In genomic region chr2:176685908-176686307, GRCh38 we compare ENCODE assay signal across 18 cellular contexts.
DNase-seq lines count a peak whose midpoint lies in the region; ATAC-seq and TF ChIP-seq lines count a peak whose summit lies in the region.
"Had no signal": no experiment of that assay in that cellular context is flagged by ENCODE, and none has a peak within 500 bp of the region (broad histone marks: within the 10 kb centered on the region; RNA-seq: fewer than 3 reads in every experiment).

No MANE protein-coding gene starts in this region.

- no peaks in the 10 kb centered on the region for H3K27me3 Mint-ChIP-seq in GM23338 (ENCODE audit: insufficient read depth, low read depth, poor library complexity)
- peaks cover 10% of the 10 kb centered on the region for H3K27me3 Mint-ChIP-seq in stimulated activated memory B cell treated with anti-CD40 and anti-IgM and Interleukin-4, amounts not matched to agents 10 μg/mL and 1 μg/mL and 100 μg/mL, for 72 hours
- peaks cover 10% of the 10 kb centered on the region for H3K27me3 Mint-ChIP-seq in activated naive CD4-positive, alpha-beta T cell treated with anti-CD3 and anti-CD28 coated beads for 36 hours (ENCODE audit: low read depth)
- peaks cover 29 to 66% of the 10 kb centered on the region in 2 donors for H3K27me3 Mint-ChIP-seq in natural killer cell (ENCODE audit: low read depth in 2 of 2)

- H3K9me3 ChIP-seq in left lung: no peaks in the 10 kb centered on the region

- intact Hi-C loops in left lung (cut with DNase I) (no loop called here), natural killer cell (cut with micrococcal nuclease) (no loop called here)
- intact Hi-C loops in activated naive CD4-positive, alpha-beta T cell treated with anti-CD3 and anti-CD28 coated beads for 36 hours (cut with micrococcal nuclease): no loop called here

- CTCF ChIA-PET in activated naive CD4-positive, alpha-beta T cell treated with anti-CD3 and anti-CD28 coated beads for 36 hours (lab: Charles Lee): interaction anchor here (1.2 kb wide), 1 partner anchor 130 kb away, joined by 3 read pairs; no protein-coding TSS in a partner anchor

- no peak overlapping the region for H3K27ac Mint-ChIP-seq in GM23338
- H3K27ac Mint-ChIP-seq in stimulated activated memory B cell treated with anti-CD40 and anti-IgM and Interleukin-4, amounts not matched to agents 10 μg/mL and 1 μg/mL and 100 μg/mL, for 72 hours: no peak overlapping the region
- H3K27ac Mint-ChIP-seq in activated naive CD4-positive, alpha-beta T cell treated with anti-CD3 and anti-CD28 coated beads for 36 hours: no peak overlapping the region
- no peak overlapping the region for H3K27ac Mint-ChIP-seq in natural killer cell
- H3K27ac Mint-ChIP-seq: CD4-positive, alpha-beta memory T cell had no signal

- no peaks in the 10 kb centered on the region for H3K79me2 ChIP-seq in GM23338 (replicated peaks; ENCODE audit: insufficient read depth)

- H3K27ac ChIP-seq in GM23338 (ENCODE audit: low read depth) (no peak overlapping the region), left lung (no peak overlapping the region)
- H3K27ac ChIP-seq: RWPE1 had no signal

- no peak overlapping the region for H3K4me2 ChIP-seq in GM23338

- TF ChIP-seq CTCF in GM23338 (conservative IDR thresholded peaks at IDR 0.05; ENCODE audit: low read depth in 2 of 2) (no peak), left lung (IDR thresholded peaks at IDR 0.05) (no peak), natural killer cell (IDR thresholded peaks at IDR 0.05) (no peak)

- peak overlapping the region; percentile 49 for H2AFZ ChIP-seq in GM23338

- peaks cover 14% of the 10 kb centered on the region for H3K4me1 ChIP-seq in GM23338 (ENCODE audit: insufficient read depth)
- H3K4me1 ChIP-seq in left lung: no peaks in the 10 kb centered on the region

- H3K4me3 Mint-ChIP-seq in GM23338 (no peak overlapping the region), natural killer cell (no peak overlapping the region)
- no peak overlapping the region for H3K4me3 Mint-ChIP-seq in stimulated activated memory B cell treated with anti-CD40 and anti-IgM and Interleukin-4, amounts not matched to agents 10 μg/mL and 1 μg/mL and 100 μg/mL, for 72 hours
- no peak overlapping the region for H3K4me3 Mint-ChIP-seq in activated naive CD4-positive, alpha-beta T cell treated with anti-CD3 and anti-CD28 coated beads for 36 hours
- H3K4me3 Mint-ChIP-seq: CD4-positive, alpha-beta memory T cell had no signal

- H3K4me1 Mint-ChIP-seq in GM23338: peaks cover 22% of the 10 kb centered on the region
- H3K4me1 Mint-ChIP-seq in stimulated activated memory B cell treated with anti-CD40 and anti-IgM and Interleukin-4, amounts not matched to agents 10 μg/mL and 1 μg/mL and 100 μg/mL, for 72 hours: no peaks in the 10 kb centered on the region
- H3K4me1 Mint-ChIP-seq in activated naive CD4-positive, alpha-beta T cell treated with anti-CD3 and anti-CD28 coated beads for 36 hours (ENCODE audit: low read depth): no peaks in the 10 kb centered on the region
- H3K4me1 Mint-ChIP-seq in natural killer cell: no peaks in the 10 kb centered on the region
- H3K4me1 Mint-ChIP-seq: CD4-positive, alpha-beta memory T cell had no signal

- no peak for ATAC-seq in GM23338
- peak; percentile 76 for ATAC-seq in left lung
- peak; percentile 27 for ATAC-seq in stimulated activated memory B cell treated with anti-CD40 and anti-IgM and Interleukin-4, amounts not matched to agents 10 μg/mL and 1 μg/mL and 100 μg/mL, for 72 hours
- no peak for ATAC-seq in natural killer cell
- ATAC-seq: K562 had no signal

- H3K27me3 ChIP-seq in GM23338 (ENCODE audit: insufficient read depth): no peaks in the 10 kb centered on the region
- peaks cover 0 to 13% of the 10 kb centered on the region in 2 donors for H3K27me3 ChIP-seq in left lung

- H3K36me3 ChIP-seq in GM23338 (ENCODE audit: insufficient read depth) (no peaks in the 10 kb centered on the region), left lung (no peaks in the 10 kb centered on the region)

- H3F3A ChIP-seq in GM23338 (replicated peaks; ENCODE audit: low read depth): no peaks in the 10 kb centered on the region

- H3K9me2 ChIP-seq in GM23338 (ENCODE audit: insufficient read depth): no peaks in the 10 kb centered on the region

- no peaks in the 10 kb centered on the region for H3K36me3 Mint-ChIP-seq in GM23338 (ENCODE audit: low read depth)
- no peaks in the 10 kb centered on the region for H3K36me3 Mint-ChIP-seq in stimulated activated memory B cell treated with anti-CD40 and anti-IgM and Interleukin-4, amounts not matched to agents 10 μg/mL and 1 μg/mL and 100 μg/mL, for 72 hours
- no peaks in the 10 kb centered on the region for H3K36me3 Mint-ChIP-seq in activated naive CD4-positive, alpha-beta T cell treated with anti-CD3 and anti-CD28 coated beads for 36 hours (ENCODE audit: low read depth)
- H3K36me3 Mint-ChIP-seq in natural killer cell: no peaks in the 10 kb centered on the region
- H3K36me3 Mint-ChIP-seq: CD4-positive, alpha-beta memory T cell had no signal

- H3K4me3 ChIP-seq in GM23338: no peak overlapping the region
- H3K4me3 ChIP-seq in left lung: no peak overlapping the region
- H3K4me3 ChIP-seq: K562 had no signal

- no peaks in the 10 kb centered on the region for H4K20me1 ChIP-seq in GM23338 (replicated peaks; ENCODE audit: insufficient read depth)

- DNase-seq in GM23338 (ENCODE audit: low spot score) (no peak), amniotic epithelial cell (ENCODE audit: low read depth) (peak; percentile 76), left lung (no peak), DMS79 (lab: John Stamatoyannopoulos, UW) (no peak), natural killer cell (no peak)
- DNase-seq in activated naive CD4-positive, alpha-beta T cell treated with anti-CD3 and anti-CD28 coated beads for 36 hours: no peak
- DNase-seq: Calu3; CD4-positive, alpha-beta memory T cell; DMS53; GOT3; NCI-H1436; NCI-H2029; NCI-H2171 treated with DMSO at 0.1 percent for 48 hours; NCI-H446 treated with DMSO at 0.1 percent for 48 hours; NK-92 treated with Interleukin-12 subunit alpha and Interleukin-12 subunit beta, amount 100 ng/mL, for 24 hours had no signal

- H3K9me3 Mint-ChIP-seq in GM23338 (no peaks in the 10 kb centered on the region), natural killer cell (no peaks in the 10 kb centered on the region)
- H3K9me3 Mint-ChIP-seq in stimulated activated memory B cell treated with anti-CD40 and anti-IgM and Interleukin-4, amounts not matched to agents 10 μg/mL and 1 μg/mL and 100 μg/mL, for 72 hours: no peaks in the 10 kb centered on the region
- no peaks in the 10 kb centered on the region for H3K9me3 Mint-ChIP-seq in activated naive CD4-positive, alpha-beta T cell treated with anti-CD3 and anti-CD28 coated beads for 36 hours
- H3K9me3 Mint-ChIP-seq: CD4-positive, alpha-beta memory T cell had no signal

TF ChIP-seq in GM23338, 12 proteins besides CTCF, POLR2A, EP300 and RAD21:
- TF ChIP-seq, protein P1, sequence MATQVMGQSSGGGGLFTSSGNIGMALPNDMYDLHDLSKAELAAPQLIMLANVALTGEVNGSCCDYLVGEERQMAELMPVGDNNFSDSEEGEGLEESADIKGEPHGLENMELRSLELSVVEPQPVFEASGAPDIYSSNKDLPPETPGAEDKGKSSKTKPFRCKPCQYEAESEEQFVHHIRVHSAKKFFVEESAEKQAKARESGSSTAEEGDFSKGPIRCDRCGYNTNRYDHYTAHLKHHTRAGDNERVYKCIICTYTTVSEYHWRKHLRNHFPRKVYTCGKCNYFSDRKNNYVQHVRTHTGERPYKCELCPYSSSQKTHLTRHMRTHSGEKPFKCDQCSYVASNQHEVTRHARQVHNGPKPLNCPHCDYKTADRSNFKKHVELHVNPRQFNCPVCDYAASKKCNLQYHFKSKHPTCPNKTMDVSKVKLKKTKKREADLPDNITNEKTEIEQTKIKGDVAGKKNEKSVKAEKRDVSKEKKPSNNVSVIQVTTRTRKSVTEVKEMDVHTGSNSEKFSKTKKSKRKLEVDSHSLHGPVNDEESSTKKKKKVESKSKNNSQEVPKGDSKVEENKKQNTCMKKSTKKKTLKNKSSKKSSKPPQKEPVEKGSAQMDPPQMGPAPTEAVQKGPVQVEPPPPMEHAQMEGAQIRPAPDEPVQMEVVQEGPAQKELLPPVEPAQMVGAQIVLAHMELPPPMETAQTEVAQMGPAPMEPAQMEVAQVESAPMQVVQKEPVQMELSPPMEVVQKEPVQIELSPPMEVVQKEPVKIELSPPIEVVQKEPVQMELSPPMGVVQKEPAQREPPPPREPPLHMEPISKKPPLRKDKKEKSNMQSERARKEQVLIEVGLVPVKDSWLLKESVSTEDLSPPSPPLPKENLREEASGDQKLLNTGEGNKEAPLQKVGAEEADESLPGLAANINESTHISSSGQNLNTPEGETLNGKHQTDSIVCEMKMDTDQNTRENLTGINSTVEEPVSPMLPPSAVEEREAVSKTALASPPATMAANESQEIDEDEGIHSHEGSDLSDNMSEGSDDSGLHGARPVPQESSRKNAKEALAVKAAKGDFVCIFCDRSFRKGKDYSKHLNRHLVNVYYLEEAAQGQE (IDR thresholded peaks at IDR 0.05; ENCODE audit: unreplicated experiment): no peak
- no peak for TF ChIP-seq ZNF114 (CRISPR knock-in tag; IDR thresholded peaks at IDR 0.05)
- no peak for TF ChIP-seq NANOG (IDR thresholded peaks at IDR 0.05; ENCODE audit: borderline replicate concordance)
- TF ChIP-seq, protein P2, sequence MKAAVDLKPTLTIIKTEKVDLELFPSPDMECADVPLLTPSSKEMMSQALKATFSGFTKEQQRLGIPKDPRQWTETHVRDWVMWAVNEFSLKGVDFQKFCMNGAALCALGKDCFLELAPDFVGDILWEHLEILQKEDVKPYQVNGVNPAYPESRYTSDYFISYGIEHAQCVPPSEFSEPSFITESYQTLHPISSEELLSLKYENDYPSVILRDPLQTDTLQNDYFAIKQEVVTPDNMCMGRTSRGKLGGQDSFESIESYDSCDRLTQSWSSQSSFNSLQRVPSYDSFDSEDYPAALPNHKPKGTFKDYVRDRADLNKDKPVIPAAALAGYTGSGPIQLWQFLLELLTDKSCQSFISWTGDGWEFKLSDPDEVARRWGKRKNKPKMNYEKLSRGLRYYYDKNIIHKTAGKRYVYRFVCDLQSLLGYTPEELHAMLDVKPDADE (IDR thresholded peaks at IDR 0.05): no peak

Comparison
In these comparisons a context has a peak if more than half of its experiments do, and no peak if none do; other contexts are left out.
1. ATAC-seq: peak in left lung (single experiment) and stimulated activated memory B cell treated with anti-CD40 and anti-IgM and Interleukin-4, amounts not matched to agents 10 μg/mL and 1 μg/mL and 100 μg/mL, for 72 hours (single experiment); none in GM23338 (single experiment) and natural killer cell (0 of 3).